10 cellular contexts compared by ENCODE assay signal in the genomic region with DNA sequence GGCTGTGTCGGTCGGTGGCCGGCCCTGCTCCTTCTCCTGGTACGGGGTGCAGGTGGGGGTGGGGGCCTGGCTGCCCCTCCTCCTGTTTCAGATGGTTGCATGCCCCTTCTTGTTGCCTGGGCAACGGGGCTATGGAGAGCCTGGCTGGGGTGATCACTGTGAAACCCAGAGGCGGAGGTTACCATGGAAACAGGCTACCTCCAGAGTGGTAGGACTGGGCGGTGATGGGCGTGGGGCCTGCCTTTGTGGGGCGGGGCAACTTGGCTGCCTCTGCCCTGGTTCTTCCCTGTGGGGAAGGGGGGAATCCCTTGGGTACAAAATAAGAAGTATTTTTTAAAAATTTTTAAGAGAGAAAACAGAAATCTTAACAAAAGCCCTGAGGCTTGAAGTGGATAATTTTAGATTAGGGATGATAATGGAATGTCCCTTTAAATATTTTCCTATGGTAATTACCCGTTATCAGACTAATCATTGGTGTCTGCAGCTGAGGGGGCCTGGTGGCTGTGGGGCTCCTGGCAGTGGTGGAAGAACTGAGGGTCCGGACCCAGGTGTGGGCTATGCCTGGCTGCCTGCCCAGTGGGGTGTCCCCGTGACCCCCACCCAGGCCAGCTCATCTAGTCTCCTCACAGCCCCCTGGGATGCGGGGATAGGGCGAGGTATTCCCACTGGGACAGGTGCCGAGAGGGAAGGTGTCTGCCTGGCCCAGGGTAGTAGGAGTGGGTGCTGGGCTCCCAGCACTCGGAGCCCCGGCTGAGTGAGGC. TPM values are rescaled to one million over a fixed set of nuclear protein-coding genes. Genes with fewer than 3 reads are reported as not detected.
A peak's percentile ranks its signal among the peaks of the same experiment; 100 is the strongest.
DNase-seq lines count a peak whose midpoint lies in the region; ATAC-seq and TF ChIP-seq lines count a peak whose summit lies in the region.
"Had no signal": no experiment of that assay in that cellular context is flagged by ENCODE, and none has a peak within 500 bp of the region (broad histone marks: within the 10 kb centered on the region; RNA-seq: fewer than 3 reads in every experiment).

No MANE protein-coding gene starts in this region.

- H3K27me3 ChIP-seq in HAP-1 (ENCODE audit: low read depth) (no peaks in the 10 kb centered on the region), hepatocyte (no peaks in the 10 kb centered on the region)
- H3K27me3 ChIP-seq: esophagus muscularis mucosa had no signal

- no peak overlapping the region for H3K27ac Mint-ChIP-seq in stimulated activated effector memory CD8-positive, alpha-beta T cell treated with anti-CD3 and anti-CD28 coated beads, Interleukin-12 subunit alpha, Interleukin-12 subunit beta, amount 100 ng/mL, for 72 hours
- H3K27ac Mint-ChIP-seq in mesothelial cell of epicardium = no peak overlapping the region

- H3K9me2 ChIP-seq in hepatocyte (replicated peaks; ENCODE audit: insufficient read depth) = no peaks in the 10 kb centered on the region

- H3K4me1 Mint-ChIP-seq in stimulated activated effector memory CD8-positive, alpha-beta T cell treated with anti-CD3 and anti-CD28 coated beads, Interleukin-12 subunit alpha, Interleukin-12 subunit beta, amount 100 ng/mL, for 72 hours = no peaks in the 10 kb centered on the region
- peaks cover 8% of the 10 kb centered on the region for H3K4me1 Mint-ChIP-seq in mesothelial cell of epicardium

- H3K79me2 ChIP-seq in hepatocyte = no peaks in the 10 kb centered on the region

- H3K4me2 ChIP-seq in hepatocyte = no peak overlapping the region

- in situ Hi-C loops in GM13976 (cut with MboI; ENCODE audit: low sequenced_read_pairs, unreplicated experiment) = no loop called here
- in situ Hi-C loops in HAP-1 (cut with MboI; ENCODE audit: low sequenced_read_pairs) = no loop called here

- no peaks in the 10 kb centered on the region for H3K27me3 Mint-ChIP-seq in mesothelial cell of epicardium (ENCODE audit: low read depth)

- peak; percentile 93 for DNase-seq in GM13976 (ENCODE audit: low spot score)
- DNase-seq in HAP-1 (ENCODE audit: low spot score in 2 of 2) = peak; percentile 12 to 50
- peak; percentile 1 for DNase-seq in NCI-H1417 treated with DMSO at 0.1 percent for 48 hours (lab: John Stamatoyannopoulos, UW)
- DNase-seq in hepatocyte (ENCODE audit: low spot score) = peak; percentile 35
- no peak for DNase-seq in stimulated activated effector memory CD8-positive, alpha-beta T cell treated with anti-CD3 and anti-CD28 coated beads, Interleukin-12 subunit alpha, Interleukin-12 subunit beta, amount 100 ng/mL, for 72 hours (ENCODE audit: low spot score in 2 of 2)
- DNase-seq in mesothelial cell of epicardium (ENCODE audit: low spot score in 2 of 2, unreplicated experiment in 2 of 2) = no peak
- DNase-seq in SHP77 (lab: John Stamatoyannopoulos, UW) = no peak
- no peak for DNase-seq in amniotic stem cell (lab: John Stamatoyannopoulos, UW)
- DNase-seq: activated gamma-delta T cell treated with Interleukin-2 at 50 U/mL for 16 hours had no signal

- H3K4me3 ChIP-seq in HAP-1 (no peak overlapping the region), hepatocyte (no peak overlapping the region)
- H3K4me3 ChIP-seq: esophagus muscularis mucosa had no signal

- no peak for TF ChIP-seq CTCF in GM13976 (IDR thresholded peaks at IDR 0.05; ENCODE audit: borderline replicate concordance, control extremely low read depth, extremely low read depth, insufficient read depth, missing control alignments)
- no peak for TF ChIP-seq CTCF in hepatocyte (IDR thresholded peaks at IDR 0.05; ENCODE audit: poor library complexity)
- TF ChIP-seq CTCF in mesothelial cell of epicardium (IDR thresholded peaks at IDR 0.05; ENCODE audit: unreplicated experiment) = no peak

- ATAC-seq in stimulated activated effector memory CD8-positive, alpha-beta T cell treated with anti-CD3 and anti-CD28 coated beads, Interleukin-12 subunit alpha, Interleukin-12 subunit beta, amount 100 ng/mL, for 72 hours = no peak

- H3K27ac ChIP-seq in hepatocyte = no peak overlapping the region
- H3K27ac ChIP-seq: esophagus muscularis mucosa had no signal

- peaks cover 37% of the 10 kb centered on the region for H3K36me3 ChIP-seq in HAP-1 (replicated peaks)
- no peaks in the 10 kb centered on the region for H3K36me3 ChIP-seq in hepatocyte (replicated peaks; ENCODE audit: insufficient read depth, low read depth)

- H4K20me1 ChIP-seq in hepatocyte (ENCODE audit: insufficient read depth, poor library complexity, severe bottlenecking) = no peaks in the 10 kb centered on the region

- H3K9me3 ChIP-seq in HAP-1 (no peaks in the 10 kb centered on the region), hepatocyte (ENCODE audit: low read depth) (no peaks in the 10 kb centered on the region)
- H3K9me3 ChIP-seq: esophagus muscularis mucosa had no signal

- H3K9me3 Mint-ChIP-seq in stimulated activated effector memory CD8-positive, alpha-beta T cell treated with anti-CD3 and anti-CD28 coated beads, Interleukin-12 subunit alpha, Interleukin-12 subunit beta, amount 100 ng/mL, for 72 hours = no peaks in the 10 kb centered on the region
- no peaks in the 10 kb centered on the region for H3K9me3 Mint-ChIP-seq in mesothelial cell of epicardium

- no peaks in the 10 kb centered on the region for H3K4me1 ChIP-seq in HAP-1
- no peaks in the 10 kb centered on the region for H3K4me1 ChIP-seq in hepatocyte (ENCODE audit: insufficient read depth)

- H3K4me3 Mint-ChIP-seq in stimulated activated effector memory CD8-positive, alpha-beta T cell treated with anti-CD3 and anti-CD28 coated beads, Interleukin-12 subunit alpha, Interleukin-12 subunit beta, amount 100 ng/mL, for 72 hours = no peak overlapping the region
- no peak overlapping the region for H3K4me3 Mint-ChIP-seq in mesothelial cell of epicardium

- no peak overlapping the region for H2AFZ ChIP-seq in hepatocyte

- 95% methylated on average over 15 of the region's 17 CpGs for WGBS in hepatocyte (ENCODE audit: low lambda C conversion rate, missing lambda C conversion rate)

- H3K36me3 Mint-ChIP-seq in stimulated activated effector memory CD8-positive, alpha-beta T cell treated with anti-CD3 and anti-CD28 coated beads, Interleukin-12 subunit alpha, Interleukin-12 subunit beta, amount 100 ng/mL, for 72 hours = peaks cover 6% of the 10 kb centered on the region
- H3K36me3 Mint-ChIP-seq in mesothelial cell of epicardium = peaks cover 13% of the 10 kb centered on the region

RNA-seq across cellular contexts. Expression of a gene that starts 32.5 kb away (rescaled TPM):
- total RNA-seq in hepatocyte = 30.1 and 35.1 TPM in 2 replicates
- 19.7 and 21.3 TPM in 2 replicates for polyA plus RNA-seq in hepatocyte
- 50.1 to 55.2 TPM (median 54.2 TPM) in 3 replicates for total RNA-seq in mesothelial cell of epicardium

Comparison
In these comparisons a context has a peak if more than half of its experiments do, and no peak if none do; other contexts are left out.
1. DNase-seq: peak in GM13976 (single experiment), HAP-1 (2 of 2), NCI-H1417 treated with DMSO at 0.1 percent for 48 hours (single experiment) and hepatocyte (single experiment); none in stimulated activated effector memory CD8-positive, alpha-beta T cell treated with anti-CD3 and anti-CD28 coated beads, Interleukin-12 subunit alpha, Interleukin-12 subunit beta, amount 100 ng/mL, for 72 hours (0 of 2), mesothelial cell of epicardium (0 of 2), SHP77 (0 of 2) and amniotic stem cell (single experiment).